ENCODE assay signal across 1 cellular context in genomic region chr5:57219386-57219785, GRCh38.
TF ChIP-seq lines count a peak whose summit lies in the region.

No MANE protein-coding gene starts in this region.

TF ChIP-seq in SK-N-SH, 30 proteins besides CTCF, POLR2A, EP300 and RAD21 (continued from another document):
- TF ChIP-seq IRF3 (IDR thresholded peaks at IDR 0.05; ENCODE audit: low read depth, low read length) (no peak), NFIC (IDR thresholded peaks at IDR 0.05; ENCODE audit: borderline replicate concordance) (no peak), MAX (IDR thresholded peaks at IDR 0.05; ENCODE audit: low read depth) (no peak), RXRA (IDR thresholded peaks at IDR 0.05; ENCODE audit: borderline replicate concordance, low read depth) (no peak), FOXM1 (IDR thresholded peaks at IDR 0.05; ENCODE audit: low read depth) (no peak), POLR2AphosphoS5 (IDR thresholded peaks at IDR 0.05; ENCODE audit: low read depth, low read length) (no peak), MEF2A (IDR thresholded peaks at IDR 0.05; ENCODE audit: borderline replicate concordance, low read depth) (no peak), USF2 (IDR thresholded peaks at IDR 0.05; ENCODE audit: borderline replicate concordance, low read depth, low read length) (no peak), NRF1 (IDR thresholded peaks at IDR 0.05; ENCODE audit: low read depth, low read length) (no peak), SMC3 (IDR thresholded peaks at IDR 0.05; ENCODE audit: low read depth, low read length) (no peak), USF1 (IDR thresholded peaks at IDR 0.05; ENCODE audit: borderline replicate concordance, low read depth) (no peak), JUND (IDR thresholded peaks at IDR 0.05) (no peak), FOSL2 (IDR thresholded peaks at IDR 0.05; ENCODE audit: borderline replicate concordance, low read depth) (no peak), CHD2 (IDR thresholded peaks at IDR 0.05; ENCODE audit: low read length, partially characterized antibody) (no peak), TAF1 (IDR thresholded peaks at IDR 0.05; ENCODE audit: borderline replicate concordance, low read depth, low read length) (no peak), RFX5 (IDR thresholded peaks at IDR 0.05; ENCODE audit: low read length) (no peak)
